In the genomic region with DNA sequence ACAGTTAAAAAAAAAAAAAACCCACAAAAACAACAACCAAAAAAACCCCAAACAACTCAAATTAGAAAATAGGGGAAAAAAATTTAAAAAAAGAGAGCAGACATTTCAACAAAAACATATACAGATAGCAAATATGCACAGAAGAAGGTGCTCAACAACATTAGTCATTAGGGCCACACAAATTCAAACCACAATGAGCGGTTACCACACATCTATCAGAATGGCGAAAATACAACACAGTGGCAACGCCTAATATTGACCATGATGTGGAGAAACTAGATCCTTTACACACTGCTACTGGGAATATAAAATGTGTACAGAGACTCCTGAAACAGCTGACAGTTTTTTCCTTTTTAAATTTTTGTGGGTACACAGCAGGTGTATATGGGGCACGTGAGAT, we compare ENCODE assay signal across 16 cellular contexts. TPM values are rescaled to one million over a fixed set of nuclear protein-coding genes. Genes with fewer than 3 reads are reported as not detected.
DNase-seq lines count a peak whose midpoint lies in the region; ATAC-seq, FAIRE-seq and TF ChIP-seq lines count a peak whose summit lies in the region.
"Had no signal": no experiment of that assay in that cellular context is flagged by ENCODE, and none has a peak within 500 bp of the region (broad histone marks: within the 10 kb centered on the region; RNA-seq: fewer than 3 reads in every experiment).

No MANE protein-coding gene starts in this region.

- H3K79me2 ChIP-seq in endothelial cell of umbilical vein (ENCODE audit: control insufficient read depth, insufficient read depth, low read length) (no peaks in the 10 kb centered on the region), HepG2 (ENCODE audit: insufficient read depth, low read length) (no peaks in the 10 kb centered on the region)

- no peaks in the 10 kb centered on the region for H3K9me1 ChIP-seq in endothelial cell of umbilical vein (replicated peaks; ENCODE audit: control insufficient read depth, extremely low read depth, insufficient read depth, low read length)

- H3K4me1 Mint-ChIP-seq in stimulated activated naive CD8-positive, alpha-beta T cell treated with anti-CD3 and anti-CD28 coated beads, Interleukin-15, Interleukin-2, amounts not matched to agents 100 ng/mL and 50 ng/mL, for 24 hours (ENCODE audit: low read depth), result peaks cover 15% of the 10 kb centered on the region
- peaks cover 18% of the 10 kb centered on the region for H3K4me1 Mint-ChIP-seq in T-helper 17 cell

- H3K4me1 ChIP-seq in endothelial cell of umbilical vein (ENCODE audit: control insufficient read depth, extremely low read depth, insufficient read depth, low read length) (peaks cover 25% of the 10 kb centered on the region), HepG2 (ENCODE audit: insufficient read depth, low read length) (no peaks in the 10 kb centered on the region)

- H3K4me3 ChIP-seq in endothelial cell of umbilical vein (replicated peaks in 1 of 3; ENCODE audit: insufficient read depth in 1 of 3, low read depth in 1 of 3, low read length in 3 of 3) (no peak overlapping the region), HepG2 (replicated peaks in 1 of 3; ENCODE audit: insufficient read depth in 1 of 3, low read depth in 2 of 3, low read length in 3 of 3) (no peak overlapping the region)

- WGBS in HepG2 (ENCODE audit: low lambda C conversion rate), result 79% methylated on average over 4 of the region's 4 CpGs

- H3K36me3 ChIP-seq in endothelial cell of umbilical vein (ENCODE audit: control insufficient read depth in 2 of 2, extremely low read depth in 1 of 2, insufficient read depth in 2 of 2, low read length in 2 of 2) (peaks cover 6 to 12% of the 10 kb centered on the region in 2 experiments), HepG2 (replicated peaks in 1 of 2; ENCODE audit: control insufficient read depth in 1 of 2, insufficient read depth in 2 of 2, low read length in 2 of 2) (peaks cover 31 to 64% of the 10 kb centered on the region in 2 experiments; a peak in 4 of 5 replicates)

- TF ChIP-seq CTCF in endothelial cell of umbilical vein (IDR thresholded peaks at IDR 0.05; ENCODE audit: extremely low read depth in 1 of 2, insufficient read depth in 1 of 2, low read depth in 1 of 2, low read length in 2 of 2), result no peak
- no peak for TF ChIP-seq CTCF in HepG2 (CRISPR knock-in tag; IDR thresholded peaks at IDR 0.05)

- dilution Hi-C loops in endothelial cell of umbilical vein (cut with MboI; ENCODE audit: extremely low pct_ligation_motif_present, low sequenced_read_pairs), result no loop called here

- no peak for TF ChIP-seq RAD21 in HepG2 (CRISPR knock-in tag; IDR thresholded peaks at IDR 0.05)

- POLR2A ChIA-PET in endothelial cell of umbilical vein (lab: Charles Lee) (no interaction called here), HepG2 (lab: Yijun Ruan, JAX) (no interaction called here)

- H3K4me3 Mint-ChIP-seq in stimulated activated naive CD8-positive, alpha-beta T cell treated with anti-CD3 and anti-CD28 coated beads, Interleukin-15, Interleukin-2, amounts not matched to agents 100 ng/mL and 50 ng/mL, for 24 hours, result no peak overlapping the region
- peak overlapping the region; percentile 19 for H3K4me3 Mint-ChIP-seq in T-helper 17 cell

- H4K20me1 ChIP-seq in endothelial cell of umbilical vein (replicated peaks; ENCODE audit: control insufficient read depth, extremely low read depth, insufficient read depth, low read length) (no peaks in the 10 kb centered on the region), HepG2 (ENCODE audit: insufficient read depth, low read length) (no peaks in the 10 kb centered on the region)

- no peaks in the 10 kb centered on the region for H3K9me3 Mint-ChIP-seq in stimulated activated naive CD8-positive, alpha-beta T cell treated with anti-CD3 and anti-CD28 coated beads, Interleukin-15, Interleukin-2, amounts not matched to agents 100 ng/mL and 50 ng/mL, for 24 hours

- CTCF ChIA-PET in endothelial cell of umbilical vein (lab: Charles Lee), result interaction anchor here (0.7 to 1.2 kb wide), 5 partner anchors 10 to 22 kb away, joined by 3 to 14 read pairs (median 3); no protein-coding TSS in a partner anchor
- CTCF ChIA-PET in HepG2 (lab: Yijun Ruan, JAX; ENCODE audit: low intra/inter-chr PET ratio, low total read pairs), result no interaction called here

- peaks cover 78% of the 10 kb centered on the region for H3K36me3 Mint-ChIP-seq in stimulated activated naive CD8-positive, alpha-beta T cell treated with anti-CD3 and anti-CD28 coated beads, Interleukin-15, Interleukin-2, amounts not matched to agents 100 ng/mL and 50 ng/mL, for 24 hours (ENCODE audit: low read depth)
- peaks cover 16% of the 10 kb centered on the region for H3K36me3 Mint-ChIP-seq in T-helper 17 cell (ENCODE audit: low read depth)

- H3K27me3 ChIP-seq in endothelial cell of umbilical vein (ENCODE audit: control insufficient read depth in 2 of 2, insufficient read depth in 2 of 2, low read length in 2 of 2) (no peaks in the 10 kb centered on the region), HepG2 (ENCODE audit: control insufficient read depth in 1 of 2, insufficient read depth in 2 of 2, low read length in 2 of 2) (no peaks in the 10 kb centered on the region)

- no peak overlapping the region for H2AFZ ChIP-seq in endothelial cell of umbilical vein (ENCODE audit: low read depth, low read length)
- H2AFZ ChIP-seq in HepG2 (ENCODE audit: low read length), result no peak overlapping the region

- BruUV-seq in endothelial cell of umbilical vein (replicated peaks; lab: Mats Ljungman, UMichigan) (no TSS peak), HepG2 (replicated peaks; lab: Mats Ljungman, UMichigan) (no TSS peak)

- ATAC-seq in stimulated activated naive CD8-positive, alpha-beta T cell treated with anti-CD3 and anti-CD28 coated beads, Interleukin-15, Interleukin-2, amounts not matched to agents 100 U/mL and 50 U/mL, for 24 hours, result no peak
- peak; percentile 33 for ATAC-seq in T-helper 17 cell
- no peak for ATAC-seq in HepG2
- ATAC-seq in Right ventricle myocardium inferior, result no peak

- peak overlapping the region; percentile 11 for H3K27ac Mint-ChIP-seq in stimulated activated naive CD8-positive, alpha-beta T cell treated with anti-CD3 and anti-CD28 coated beads, Interleukin-15, Interleukin-2, amounts not matched to agents 100 ng/mL and 50 ng/mL, for 24 hours
- H3K27ac Mint-ChIP-seq in T-helper 17 cell, result peak overlapping the region; percentile 65

- in situ Hi-C loops in HepG2 (cut with HindIII; ENCODE audit: extremely low pct_ligation_motif_present, low pct_unique_long_range_greater_than_20kb), result no loop called here

- no peak for FAIRE-seq in endothelial cell of umbilical vein (lab: Jason Lieb, UNC)
- FAIRE-seq in HepG2 (lab: Jason Lieb, UNC), result no peak

- H3K9me3 ChIP-seq in T-helper 17 cell (ENCODE audit: control insufficient read depth, low read length, poor library complexity, severe bottlenecking) (no peaks in the 10 kb centered on the region), endothelial cell of umbilical vein (replicated peaks; ENCODE audit: control insufficient read depth, insufficient read depth, low read length) (no peaks in the 10 kb centered on the region), HepG2 (ENCODE audit: low read length) (no peaks in the 10 kb centered on the region)

- H3K4me2 ChIP-seq in endothelial cell of umbilical vein (ENCODE audit: insufficient read depth, low read length) (peak overlapping the region; percentile 18), HepG2 (ENCODE audit: low read depth, low read length) (no peak overlapping the region)

- H3K9ac ChIP-seq in endothelial cell of umbilical vein (replicated peaks; ENCODE audit: extremely low read depth, insufficient read depth, low read length), result peak overlapping the region; percentile 58
- H3K9ac ChIP-seq in HepG2 (ENCODE audit: insufficient read depth, low read depth, low read length), result no peak overlapping the region

- H3K27ac ChIP-seq in endothelial cell of umbilical vein (ENCODE audit: insufficient read depth, low read depth, low read length) (peak overlapping the region; percentile 77), HepG2 (ENCODE audit: extremely low read length, insufficient read depth, low read length) (no peak overlapping the region)
- H3K27ac ChIP-seq: WERI-Rb-1 had no signal

- DNase-seq in stimulated activated naive CD8-positive, alpha-beta T cell treated with anti-CD3 and anti-CD28 coated beads, Interleukin-15, Interleukin-2, amounts not matched to agents 100 U/mL and 50 U/mL, for 24 hours, result no peak
- no peak for DNase-seq in T-helper 17 cell
- no peak for DNase-seq in endothelial cell of umbilical vein (ENCODE audit: low read depth, low spot score)
- DNase-seq in DMS153 treated with DMSO at 0.1 percent for 48 hours (lab: John Stamatoyannopoulos, UW; ENCODE audit: unreplicated experiment), result no peak
- no peak for DNase-seq in HepG2 (ENCODE audit: low spot score)
- no peak for DNase-seq in Right ventricle myocardium inferior (ENCODE audit: missing footprints)
- DNase-seq in hippocampal formation (lab: John Stamatoyannopoulos, UW), result no peak
- DNase-seq: AML-193, NCI-H187, NCI-H524, retina, WERI-Rb-1 had no signal

- intact Hi-C loops in endothelial cell of umbilical vein (cut with micrococcal nuclease), result loop anchor here (1.0 kb wide), 2 partner anchors 13 to 20 kb away; a partner anchor contains a TSS
- intact Hi-C loops in HepG2 (cut with micrococcal nuclease; ENCODE audit: unreplicated experiment), result no loop called here
- intact Hi-C loops in Right ventricle myocardium inferior (cut with DNase I), result no loop called here

- TF ChIP-seq EP300 in HepG2 (IDR thresholded peaks at IDR 0.05; ENCODE audit: low read depth in 2 of 2, low read length in 2 of 2) (no peak), HepG2 (CRISPR knock-in tag; IDR thresholded peaks at IDR 0.05; ENCODE audit: borderline replicate concordance) (no peak)

- no peak for TF ChIP-seq POLR2A in endothelial cell of umbilical vein (IDR thresholded peaks at IDR 0.05; ENCODE audit: low read depth, low read length)
- no peak for TF ChIP-seq POLR2A in HepG2 (IDR thresholded peaks at IDR 0.05; ENCODE audit: insufficient read depth in 1 of 2, low read depth in 2 of 2, low read length in 2 of 2)

- no peaks in the 10 kb centered on the region for H3K27me3 Mint-ChIP-seq in stimulated activated naive CD8-positive, alpha-beta T cell treated with anti-CD3 and anti-CD28 coated beads, Interleukin-15, Interleukin-2, amounts not matched to agents 100 ng/mL and 50 ng/mL, for 24 hours
- H3K27me3 Mint-ChIP-seq in T-helper 17 cell, result no peaks in the 10 kb centered on the region

RNA-seq across cellular contexts. Expression of a gene that starts 19.4 kb away (rescaled TPM):
- 10 to 100 TPM; 14.6 to 18.2 TPM for total RNA-seq in T-helper 17 cell
- total RNA-seq in endothelial cell of umbilical vein, result 24.6 and 27.9 TPM in 2 replicates
- polyA plus RNA-seq in endothelial cell of umbilical vein, result 2.5 and 4.2 TPM in 2 replicates
- polyA plus RNA-seq in endothelial cell of umbilical vein (2011; cell fraction: cytosol; rRNA removed), result 9.6 and 12.4 TPM in 2 replicates
- 5.1 and 10.1 TPM in 2 replicates for polyA plus RNA-seq in endothelial cell of umbilical vein (2011; cell fraction: nucleus; rRNA removed)
- polyA plus RNA-seq in endothelial cell of umbilical vein (2012), result 24.6 and 46.6 TPM in 2 replicates
- polyA minus RNA-seq in endothelial cell of umbilical vein, result 1.1 and 1.5 TPM in 2 replicates
- polyA minus RNA-seq in endothelial cell of umbilical vein (2011; cell fraction: cytosol; rRNA and poly(A)+ RNA removed), result 6.9 TPM
- 1.7 TPM in 2 replicates for polyA minus RNA-seq in endothelial cell of umbilical vein (2011; cell fraction: nucleus; rRNA and poly(A)+ RNA removed)
- 94.2 and 132 TPM in 2 replicates for total RNA-seq in HepG2 (2016; rRNA removed; fragmentation: Illumina TruSeq; extraction: Trizol)
- total RNA-seq in HepG2 (2016; cell fraction: cytosol; rRNA removed; fragmentation: Illumina TruSeq; extraction: Trizol; ENCODE audit: low read depth), result 28.5 and 31.5 TPM in 2 replicates
- total RNA-seq in HepG2 (2016; cell fraction: insoluble cytoplasmic fraction; rRNA removed; fragmentation: Illumina TruSeq; extraction: Trizol), result 97.0 and 128 TPM in 2 replicates
- total RNA-seq in HepG2 (2016; cell fraction: membrane; rRNA removed; fragmentation: Illumina TruSeq; extraction: Trizol), result 48.0 and 54.1 TPM in 2 replicates
- 40.3 and 43.2 TPM in 2 replicates for total RNA-seq in HepG2 (2016; cell fraction: nucleus; rRNA removed; fragmentation: Illumina TruSeq; extraction: Trizol)
- polyA plus RNA-seq in HepG2 (2011; rRNA removed), result 6.0 and 7.8 TPM in 2 replicates
- polyA plus RNA-seq in HepG2 (2011; cell fraction: cytosol; rRNA removed), result 3.6 and 4.9 TPM in 2 replicates
- polyA plus RNA-seq in HepG2 (2011; cell fraction: nucleus; rRNA removed), result 2.2 and 3.6 TPM in 2 replicates
- 26.2 and 31.0 TPM in 2 replicates for polyA plus RNA-seq in HepG2 (2012)
- 18.8 and 28.8 TPM in 2 replicates for polyA plus RNA-seq in HepG2 (2016; cell fraction: cytosol; fragmentation: Illumina TruSeq; extraction: Trizol; ENCODE audit: low read depth)
- polyA plus RNA-seq in HepG2 (2016; cell fraction: insoluble cytoplasmic fraction; fragmentation: Illumina TruSeq; extraction: Trizol; ENCODE audit: low read depth), result 142 and 150 TPM in 2 replicates
- 30.5 and 41.3 TPM in 2 replicates for polyA plus RNA-seq in HepG2 (2016; cell fraction: membrane; fragmentation: Illumina TruSeq; extraction: Trizol; ENCODE audit: low read depth)
- 61.7 and 69.5 TPM in 2 replicates for polyA plus RNA-seq in HepG2 (2016; cell fraction: nucleus; fragmentation: Illumina TruSeq; extraction: Trizol; ENCODE audit: insufficient read depth, low read depth)
- 0.76 and 3.3 TPM in 2 replicates for polyA minus RNA-seq in HepG2 (2011; rRNA and poly(A)+ RNA removed; ENCODE audit: low replicate concordance)
- polyA minus RNA-seq in HepG2 (2011; cell fraction: cytosol; rRNA and poly(A)+ RNA removed), result 4.6 and 4.7 TPM in 2 replicates
- 8.6 and 11.2 TPM in 2 replicates for polyA minus RNA-seq in HepG2 (2011; cell fraction: nucleus; rRNA and poly(A)+ RNA removed)
- total RNA-seq in Right ventricle myocardium inferior, result 11.3 TPM

RNA-seq across cellular contexts. Expression of a gene that starts 19.5 kb away (rescaled TPM):
- 10 to 100 TPM in 1 of 2 donors, 1 to 10 TPM in 1; 7.4 to 12.9 TPM for total RNA-seq in T-helper 17 cell
- total RNA-seq in endothelial cell of umbilical vein, result 4.6 and 5.8 TPM in 2 replicates
- polyA plus RNA-seq in endothelial cell of umbilical vein, result 3.8 TPM in 2 replicates
- 2.9 and 3.2 TPM in 2 replicates for polyA plus RNA-seq in endothelial cell of umbilical vein (2011; cell fraction: cytosol; rRNA removed)
- 6.6 and 9.2 TPM in 2 replicates for polyA plus RNA-seq in endothelial cell of umbilical vein (2011; cell fraction: nucleus; rRNA removed)
- polyA plus RNA-seq in endothelial cell of umbilical vein (2012), result 2.8 and 3.0 TPM in 2 replicates
- 8.9 and 9.0 TPM in 2 replicates for polyA minus RNA-seq in endothelial cell of umbilical vein
- 0.51 TPM for polyA minus RNA-seq in endothelial cell of umbilical vein (2011; cell fraction: cytosol; rRNA and poly(A)+ RNA removed)
- polyA minus RNA-seq in endothelial cell of umbilical vein (2011; cell fraction: nucleus; rRNA and poly(A)+ RNA removed), result 6.3 and 10.4 TPM in 2 replicates
- 3.3 and 4.6 TPM in 2 replicates for total RNA-seq in HepG2 (2016; rRNA removed; fragmentation: Illumina TruSeq; extraction: Trizol)
- total RNA-seq in HepG2 (2016; cell fraction: cytosol; rRNA removed; fragmentation: Illumina TruSeq; extraction: Trizol; ENCODE audit: low read depth), result 1.4 and 1.6 TPM in 2 replicates
- total RNA-seq in HepG2 (2016; cell fraction: insoluble cytoplasmic fraction; rRNA removed; fragmentation: Illumina TruSeq; extraction: Trizol), result 2.5 and 3.5 TPM in 2 replicates
- total RNA-seq in HepG2 (2016; cell fraction: membrane; rRNA removed; fragmentation: Illumina TruSeq; extraction: Trizol), result 2.9 and 3.2 TPM in 2 replicates
- 5.5 and 8.4 TPM in 2 replicates for total RNA-seq in HepG2 (2016; cell fraction: nucleus; rRNA removed; fragmentation: Illumina TruSeq; extraction: Trizol)
- polyA plus RNA-seq in HepG2 (2011; rRNA removed), result 3.7 and 4.3 TPM in 2 replicates
- polyA plus RNA-seq in HepG2 (2011; cell fraction: cytosol; rRNA removed), result 1.7 and 2.0 TPM in 2 replicates
- 6.3 and 6.5 TPM in 2 replicates for polyA plus RNA-seq in HepG2 (2011; cell fraction: nucleus; rRNA removed)
- 2.2 and 2.3 TPM in 2 replicates for polyA plus RNA-seq in HepG2 (2012)
- polyA plus RNA-seq in HepG2 (2016; cell fraction: cytosol; fragmentation: Illumina TruSeq; extraction: Trizol; ENCODE audit: low read depth), result 0.35 and 0.73 TPM in 2 replicates
- polyA plus RNA-seq in HepG2 (2016; cell fraction: insoluble cytoplasmic fraction; fragmentation: Illumina TruSeq; extraction: Trizol; ENCODE audit: low read depth), result 2.7 and 4.4 TPM in 2 replicates
- 0.68 and 0.76 TPM in 2 replicates for polyA plus RNA-seq in HepG2 (2016; cell fraction: membrane; fragmentation: Illumina TruSeq; extraction: Trizol; ENCODE audit: low read depth)
- 7.6 and 8.7 TPM in 2 replicates for polyA plus RNA-seq in HepG2 (2016; cell fraction: nucleus; fragmentation: Illumina TruSeq; extraction: Trizol; ENCODE audit: insufficient read depth, low read depth)
- polyA minus RNA-seq in HepG2 (2011; rRNA and poly(A)+ RNA removed; ENCODE audit: low replicate concordance), result 5.5 and 7.9 TPM in 2 replicates
- 0.69 and 1.4 TPM in 2 replicates for polyA minus RNA-seq in HepG2 (2011; cell fraction: cytosol; rRNA and poly(A)+ RNA removed)
- 5.2 and 8.7 TPM in 2 replicates for polyA minus RNA-seq in HepG2 (2011; cell fraction: nucleus; rRNA and poly(A)+ RNA removed)
- total RNA-seq in Right ventricle myocardium inferior, result 4.0 TPM

RNA-seq across cellular contexts. Expression of a gene that starts 22.5 kb away (rescaled TPM):
- total RNA-seq in T-helper 17 cell, result 10 to 100 TPM in 1 of 2 donors, 1 to 10 TPM in 1; 9.0 to 10.5 TPM
- 11.5 and 13.2 TPM in 2 replicates for total RNA-seq in endothelial cell of umbilical vein
- 21.2 and 23.8 TPM in 2 replicates for polyA plus RNA-seq in endothelial cell of umbilical vein
- 15.4 and 17.6 TPM in 2 replicates for polyA plus RNA-seq in endothelial cell of umbilical vein (2011; cell fraction: cytosol; rRNA removed)
- 8.2 and 10.3 TPM in 2 replicates for polyA plus RNA-seq in endothelial cell of umbilical vein (2011; cell fraction: nucleus; rRNA removed)
- polyA plus RNA-seq in endothelial cell of umbilical vein (2012), result 10.3 and 10.7 TPM in 2 replicates
- polyA minus RNA-seq in endothelial cell of umbilical vein, result 16.0 and 17.6 TPM in 2 replicates
- 4.8 TPM for polyA minus RNA-seq in endothelial cell of umbilical vein (2011; cell fraction: cytosol; rRNA and poly(A)+ RNA removed)
- polyA minus RNA-seq in endothelial cell of umbilical vein (2011; cell fraction: nucleus; rRNA and poly(A)+ RNA removed), result 3.2 and 3.4 TPM in 2 replicates
- 17.2 and 19.4 TPM in 2 replicates for total RNA-seq in HepG2 (2016; rRNA removed; fragmentation: Illumina TruSeq; extraction: Trizol)
- total RNA-seq in HepG2 (2016; cell fraction: cytosol; rRNA removed; fragmentation: Illumina TruSeq; extraction: Trizol; ENCODE audit: low read depth), result 9.8 and 10.1 TPM in 2 replicates
- total RNA-seq in HepG2 (2016; cell fraction: insoluble cytoplasmic fraction; rRNA removed; fragmentation: Illumina TruSeq; extraction: Trizol), result 16.7 and 18.6 TPM in 2 replicates
- 15.0 and 15.4 TPM in 2 replicates for total RNA-seq in HepG2 (2016; cell fraction: membrane; rRNA removed; fragmentation: Illumina TruSeq; extraction: Trizol)
- 13.7 and 15.4 TPM in 2 replicates for total RNA-seq in HepG2 (2016; cell fraction: nucleus; rRNA removed; fragmentation: Illumina TruSeq; extraction: Trizol)
- polyA plus RNA-seq in HepG2 (2011; rRNA removed), result 21.4 and 27.9 TPM in 2 replicates
- polyA plus RNA-seq in HepG2 (2011; cell fraction: cytosol; rRNA removed), result 18.0 and 29.0 TPM in 2 replicates
- polyA plus RNA-seq in HepG2 (2011; cell fraction: nucleus; rRNA removed), result 4.7 and 7.0 TPM in 2 replicates
- 17.8 and 20.1 TPM in 2 replicates for polyA plus RNA-seq in HepG2 (2012)
- polyA plus RNA-seq in HepG2 (2016; cell fraction: cytosol; fragmentation: Illumina TruSeq; extraction: Trizol; ENCODE audit: low read depth), result 6.2 and 7.0 TPM in 2 replicates
- 18.8 and 21.9 TPM in 2 replicates for polyA plus RNA-seq in HepG2 (2016; cell fraction: insoluble cytoplasmic fraction; fragmentation: Illumina TruSeq; extraction: Trizol; ENCODE audit: low read depth)
- polyA plus RNA-seq in HepG2 (2016; cell fraction: membrane; fragmentation: Illumina TruSeq; extraction: Trizol; ENCODE audit: low read depth), result 13.4 and 15.1 TPM in 2 replicates
- 26.7 and 32.3 TPM in 2 replicates for polyA plus RNA-seq in HepG2 (2016; cell fraction: nucleus; fragmentation: Illumina TruSeq; extraction: Trizol; ENCODE audit: insufficient read depth, low read depth)
- 2.7 and 11.0 TPM in 2 replicates for polyA minus RNA-seq in HepG2 (2011; rRNA and poly(A)+ RNA removed; ENCODE audit: low replicate concordance)
- 9.2 and 9.3 TPM in 2 replicates for polyA minus RNA-seq in HepG2 (2011; cell fraction: cytosol; rRNA and poly(A)+ RNA removed)
- 7.1 and 8.7 TPM in 2 replicates for polyA minus RNA-seq in HepG2 (2011; cell fraction: nucleus; rRNA and poly(A)+ RNA removed)
- total RNA-seq in Right ventricle myocardium inferior, result 10.0 TPM

RNA-seq across cellular contexts. Expression of a gene that starts 43.8 kb away (rescaled TPM):
- total RNA-seq in T-helper 17 cell, result not detected
- not detected in 2 replicates for total RNA-seq in endothelial cell of umbilical vein
- not detected in 2 replicates for polyA plus RNA-seq in endothelial cell of umbilical vein
- polyA plus RNA-seq in endothelial cell of umbilical vein (2011; cell fraction: cytosol; rRNA removed), result not detected in 2 replicates
- polyA plus RNA-seq in endothelial cell of umbilical vein (2011; cell fraction: nucleus; rRNA removed), result not detected in 2 replicates
- polyA plus RNA-seq in endothelial cell of umbilical vein (2012), result not detected in 2 replicates
- not detected in 2 replicates for polyA minus RNA-seq in endothelial cell of umbilical vein
- not detected for polyA minus RNA-seq in endothelial cell of umbilical vein (2011; cell fraction: cytosol; rRNA and poly(A)+ RNA removed)
- polyA minus RNA-seq in endothelial cell of umbilical vein (2011; cell fraction: nucleus; rRNA and poly(A)+ RNA removed), result not detected in 2 replicates
- total RNA-seq in HepG2 (2016; rRNA removed; fragmentation: Illumina TruSeq; extraction: Trizol), result not detected in 2 replicates
- not detected in 2 replicates for total RNA-seq in HepG2 (2016; cell fraction: cytosol; rRNA removed; fragmentation: Illumina TruSeq; extraction: Trizol; ENCODE audit: low read depth)
- total RNA-seq in HepG2 (2016; cell fraction: insoluble cytoplasmic fraction; rRNA removed; fragmentation: Illumina TruSeq; extraction: Trizol), result not detected in 2 replicates
- not detected in 2 replicates for total RNA-seq in HepG2 (2016; cell fraction: membrane; rRNA removed; fragmentation: Illumina TruSeq; extraction: Trizol)
- not detected in 2 replicates for total RNA-seq in HepG2 (2016; cell fraction: nucleus; rRNA removed; fragmentation: Illumina TruSeq; extraction: Trizol)
- not detected in 2 replicates for polyA plus RNA-seq in HepG2 (2011; rRNA removed)
- not detected in 2 replicates for polyA plus RNA-seq in HepG2 (2011; cell fraction: cytosol; rRNA removed)
- polyA plus RNA-seq in HepG2 (2011; cell fraction: nucleus; rRNA removed), result not detected in 2 replicates
- polyA plus RNA-seq in HepG2 (2012), result not detected in 2 replicates
- polyA plus RNA-seq in HepG2 (2016; cell fraction: cytosol; fragmentation: Illumina TruSeq; extraction: Trizol; ENCODE audit: low read depth), result not detected in 2 replicates
- polyA plus RNA-seq in HepG2 (2016; cell fraction: insoluble cytoplasmic fraction; fragmentation: Illumina TruSeq; extraction: Trizol; ENCODE audit: low read depth), result not detected in 2 replicates
- polyA plus RNA-seq in HepG2 (2016; cell fraction: membrane; fragmentation: Illumina TruSeq; extraction: Trizol; ENCODE audit: low read depth), result not detected in 2 replicates
- polyA plus RNA-seq in HepG2 (2016; cell fraction: nucleus; fragmentation: Illumina TruSeq; extraction: Trizol; ENCODE audit: insufficient read depth, low read depth), result not detected in 2 replicates
- not detected in 2 replicates for polyA minus RNA-seq in HepG2 (2011; rRNA and poly(A)+ RNA removed; ENCODE audit: low replicate concordance)
- polyA minus RNA-seq in HepG2 (2011; cell fraction: cytosol; rRNA and poly(A)+ RNA removed), result not detected in 2 replicates
- not detected in 2 replicates for polyA minus RNA-seq in HepG2 (2011; cell fraction: nucleus; rRNA and poly(A)+ RNA removed)
- total RNA-seq in Right ventricle myocardium inferior, result not detected
- total RNA-seq: cerebellum, epithelial cell of proximal tubule, glomerular endothelial cell had no signal
